In genomic region chr9:3578786-3579185, GRCh38 we compare ENCODE assay signal across 13 cellular contexts. TPM values are rescaled to one million over a fixed set of nuclear protein-coding genes. Genes with fewer than 3 reads are reported as not detected.
A peak's percentile ranks its signal among the peaks of the same experiment; 100 is the strongest.
DNase-seq lines count a peak whose midpoint lies in the region; ATAC-seq, FAIRE-seq and TF ChIP-seq lines count a peak whose summit lies in the region.
"Had no signal": no experiment of that assay in that cellular context is flagged by ENCODE, and none has a peak within 500 bp of the region (broad histone marks: within the 10 kb centered on the region; RNA-seq: fewer than 3 reads in every experiment).

No MANE protein-coding gene starts in this region.

- H3K4me3 ChIP-seq in brain microvascular endothelial cell (ENCODE audit: low read depth, low read length), result no peak overlapping the region
- H3K4me3 ChIP-seq: left ventricle myocardium inferior, uterus had no signal

- peaks cover 12% of the 10 kb centered on the region for H3K36me3 Mint-ChIP-seq in activated CD4-positive, alpha-beta T cell treated with anti-CD3 and anti-CD28 coated beads, Interleukin-2, amount 10 ng/mL, durations not matched to agents 24 days and 14 days (ENCODE audit: low read depth)

- peaks cover 18% of the 10 kb centered on the region for H3K9me3 Mint-ChIP-seq in activated CD4-positive, alpha-beta T cell treated with anti-CD3 and anti-CD28 coated beads, Interleukin-2, amount 10 ng/mL, durations not matched to agents 24 days and 14 days

- DNase-seq in activated CD4-positive, alpha-beta T cell treated with anti-CD3 and anti-CD28 coated beads for 48 hours, result peak; percentile 34
- DNase-seq in activated CD4-positive, alpha-beta T cell treated with anti-CD3 and anti-CD28 coated beads, Interleukin-2, amount 10 ng/mL, durations not matched to agents 24 days and 14 days, result no peak
- peak; percentile 32 for DNase-seq in HS-5 (ENCODE audit: low read depth)
- peak; percentile 73 for DNase-seq in brain microvascular endothelial cell
- DNase-seq in non-pigmented ciliary epithelial cell (ENCODE audit: low read depth), result peak; percentile 52
- no peak for DNase-seq in GM12891 (ENCODE audit: insufficient read length, low spot score)
- DNase-seq in DMS114 treated with DMSO at 0.1 percent for 48 hours (lab: John Stamatoyannopoulos, UW; ENCODE audit: unreplicated experiment), result no peak
- DNase-seq: cerebellar nuclear complex, left ventricle myocardium inferior, uterus had no signal

- TF ChIP-seq CTCF in brain microvascular endothelial cell (IDR thresholded peaks at IDR 0.05; ENCODE audit: low read depth, low read length, missing control alignments), result no peak

- H3K27me3 Mint-ChIP-seq in activated CD4-positive, alpha-beta T cell treated with anti-CD3 and anti-CD28 coated beads, Interleukin-2, amount 10 ng/mL, durations not matched to agents 24 days and 14 days, result no peaks in the 10 kb centered on the region

- no peak overlapping the region for H3K27ac Mint-ChIP-seq in activated CD4-positive, alpha-beta T cell treated with anti-CD3 and anti-CD28 coated beads, Interleukin-2, amount 10 ng/mL, durations not matched to agents 24 days and 14 days

- H3K27ac ChIP-seq in brain microvascular endothelial cell, result no peak overlapping the region
- H3K27ac ChIP-seq: left ventricle myocardium inferior, parathyroid adenoma, uterus had no signal

- in situ Hi-C loops in brain microvascular endothelial cell (cut with HindIII; ENCODE audit: low pct_ligation_motif_present, low sequenced_read_pairs), result no loop called here

- TF ChIP-seq POLR2A in GM12891 (IDR thresholded peaks at IDR 0.05; ENCODE audit: low read depth, low read length), result no peak

- peaks cover 7% of the 10 kb centered on the region for H3K4me1 Mint-ChIP-seq in activated CD4-positive, alpha-beta T cell treated with anti-CD3 and anti-CD28 coated beads, Interleukin-2, amount 10 ng/mL, durations not matched to agents 24 days and 14 days

- H3K27me3 ChIP-seq in brain microvascular endothelial cell (replicated peaks), result no peaks in the 10 kb centered on the region
- H3K27me3 ChIP-seq: uterus had no signal

- no peaks in the 10 kb centered on the region for H3K36me3 ChIP-seq in brain microvascular endothelial cell (replicated peaks)
- H3K36me3 ChIP-seq: uterus had no signal

- no peak for ATAC-seq in HG03565 (IDR thresholded peaks at IDR 0.05; ENCODE audit: unreplicated experiment)

- H3K4me3 Mint-ChIP-seq in activated CD4-positive, alpha-beta T cell treated with anti-CD3 and anti-CD28 coated beads, Interleukin-2, amount 10 ng/mL, durations not matched to agents 24 days and 14 days, result no peak overlapping the region

- FAIRE-seq in GM12891 (lab: Jason Lieb, UNC), result no peak
- FAIRE-seq: H1 had no signal

- intact Hi-C loops in activated CD4-positive, alpha-beta T cell treated with anti-CD3 and anti-CD28 coated beads, Interleukin-2, amount 10 ng/mL, durations not matched to agents 24 days and 14 days (cut with micrococcal nuclease), result loop anchor here (2.0 kb wide), 1 partner anchor 50 kb away; no protein-coding TSS in a partner anchor

TF ChIP-seq in GM12891, 5 proteins besides CTCF, POLR2A, EP300 and RAD21:
- TF ChIP-seq PAX5 (IDR thresholded peaks at IDR 0.05; ENCODE audit: insufficient read depth, low read length, severe bottlenecking) (no peak), TAF1 (IDR thresholded peaks at IDR 0.05; ENCODE audit: low read depth, low read length) (no peak), POU2F2 (IDR thresholded peaks at IDR 0.05; ENCODE audit: low read depth, low read length) (no peak), SPI1 (IDR thresholded peaks at IDR 0.05; ENCODE audit: low read depth, low read length) (no peak), POLR2AphosphoS5 (IDR thresholded peaks at IDR 0.05; ENCODE audit: low read depth, low read length) (no peak)

RNA-seq across cellular contexts. Expression of gene RFX3, which starts 53.0 kb away (rescaled TPM):
- 11.6 and 12.8 TPM in 2 replicates for total RNA-seq in activated CD4-positive, alpha-beta T cell treated with anti-CD3 and anti-CD28 coated beads, Interleukin-2, amount 10 ng/mL, durations not matched to agents 24 days and 14 days
- 2.8 TPM for polyA plus RNA-seq in GM12891 (2012; ENCODE audit: low read depth, missing spikeins)

Comparison
In these comparisons a context has a peak if more than half of its experiments do, and no peak if none do; other contexts are left out.
1. DNase-seq: peak in activated CD4-positive, alpha-beta T cell treated with anti-CD3 and anti-CD28 coated beads for 48 hours (single experiment), HS-5 (single experiment), brain microvascular endothelial cell (single experiment) and non-pigmented ciliary epithelial cell (single experiment); none in activated CD4-positive, alpha-beta T cell treated with anti-CD3 and anti-CD28 coated beads, Interleukin-2, amount 10 ng/mL, durations not matched to agents 24 days and 14 days (single experiment), GM12891 (single experiment) and DMS114 treated with DMSO at 0.1 percent for 48 hours (single experiment).